ENCODE assay signal across 8 cellular contexts in the genomic region with DNA sequence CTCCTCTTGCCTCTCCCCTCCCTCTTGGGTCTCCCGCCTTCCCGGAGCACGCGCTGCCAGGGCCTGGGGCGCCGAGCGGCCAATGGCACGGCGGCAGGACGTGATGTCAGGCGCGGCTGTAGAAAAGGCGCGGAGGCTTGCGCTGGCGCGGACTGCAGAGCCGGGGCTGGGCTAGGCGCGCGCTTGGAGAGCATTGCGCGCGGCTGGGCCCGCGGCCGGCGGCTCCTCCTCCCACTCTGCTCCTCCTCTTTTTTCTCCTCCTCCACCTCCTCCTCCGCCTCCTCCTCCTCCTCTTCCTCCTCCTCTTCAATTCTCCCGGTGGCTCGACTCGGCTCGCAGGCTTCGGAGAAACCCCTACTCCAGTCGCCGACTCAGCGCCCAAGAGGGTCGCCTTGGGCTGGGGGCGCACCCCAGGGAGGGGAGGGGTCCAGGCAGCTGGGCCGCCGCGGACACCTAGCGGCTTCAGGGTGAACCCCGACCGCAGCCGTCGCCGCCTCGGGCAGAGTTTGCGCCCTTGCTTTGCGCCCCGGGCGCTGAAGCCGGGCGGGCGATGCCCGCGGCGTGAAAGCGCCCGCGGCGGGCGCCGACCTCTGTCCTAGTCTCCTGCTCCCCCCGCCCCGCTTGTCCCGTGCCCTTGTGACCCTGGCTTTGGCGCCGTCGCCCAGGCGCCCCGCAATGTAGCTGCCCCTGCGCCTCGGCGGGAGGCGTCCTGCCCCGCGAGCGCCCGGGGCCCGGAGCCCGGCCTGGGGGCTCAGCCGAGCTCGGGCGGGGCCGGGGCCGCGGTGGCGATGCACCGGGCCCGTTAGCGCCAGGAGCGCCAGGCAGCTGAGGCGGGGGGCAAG. TPM values are rescaled to one million over a fixed set of nuclear protein-coding genes. Genes with fewer than 3 reads are reported as not detected.
A peak's percentile ranks its signal among the peaks of the same experiment; 100 is the strongest.
DNase-seq lines count a peak whose midpoint lies in the region; ATAC-seq and TF ChIP-seq lines count a peak whose summit lies in the region.
"Had no signal": no experiment of that assay in that cellular context is flagged by ENCODE, and none has a peak within 500 bp of the region (broad histone marks: within the 10 kb centered on the region; RNA-seq: fewer than 3 reads in every experiment).

A gene with protein sequence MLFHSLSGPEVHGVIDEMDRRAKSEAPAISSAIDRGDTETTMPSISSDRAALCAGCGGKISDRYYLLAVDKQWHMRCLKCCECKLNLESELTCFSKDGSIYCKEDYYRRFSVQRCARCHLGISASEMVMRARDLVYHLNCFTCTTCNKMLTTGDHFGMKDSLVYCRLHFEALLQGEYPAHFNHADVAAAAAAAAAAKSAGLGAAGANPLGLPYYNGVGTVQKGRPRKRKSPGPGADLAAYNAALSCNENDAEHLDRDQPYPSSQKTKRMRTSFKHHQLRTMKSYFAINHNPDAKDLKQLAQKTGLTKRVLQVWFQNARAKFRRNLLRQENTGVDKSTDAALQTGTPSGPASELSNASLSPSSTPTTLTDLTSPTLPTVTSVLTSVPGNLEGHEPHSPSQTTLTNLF (plus strand): TSS at position 309 of the 842 bp plus-strand sequence. CDS start 581 bp downstream, outside the sequence.

- H3K4me3 ChIP-seq in lung = no peak within 1 kb of the TSS
- H3K4me3 ChIP-seq in Karpas-422 (ENCODE audit: low read length) = no peak within 1 kb of the TSS

- H4K20me1 ChIP-seq in Karpas-422 (ENCODE audit: insufficient read depth, low read depth, low read length) = no peaks in the 10 kb centered on the region

- H3K4me1 Mint-ChIP-seq in dendritic cell treated with granulocyte-macrophage colony-stimulating factor and Interleukin-4, amounts not matched to agents 40 ng/mL and 50 ng/mL, for 4 days (ENCODE audit: low read depth) = peaks cover 76% of the 10 kb centered on the region

- no peaks in the 10 kb centered on the region for H3K36me3 ChIP-seq in lung (ENCODE audit: control insufficient read depth in 2 of 2, insufficient read depth in 2 of 2, low read length in 2 of 2)
- H3K36me3 ChIP-seq in Karpas-422 (ENCODE audit: insufficient read depth, low read length) = no peaks in the 10 kb centered on the region

- H3K36me3 Mint-ChIP-seq in dendritic cell treated with granulocyte-macrophage colony-stimulating factor and Interleukin-4, amounts not matched to agents 40 ng/mL and 50 ng/mL, for 4 days (ENCODE audit: low read depth) = no peaks in the 10 kb centered on the region

- H3K27me3 ChIP-seq in lung (ENCODE audit: control insufficient read depth, insufficient read depth) = peaks cover 22% of the 10 kb centered on the region
- peaks cover 6% of the 10 kb centered on the region; the same call in 1 of the 2 replicates for H3K27me3 ChIP-seq in Karpas-422 (ENCODE audit: low read length)

- H3K4me1 ChIP-seq in lung (ENCODE audit: control insufficient read depth in 2 of 2, insufficient read depth in 2 of 2, low read length in 2 of 2) (peaks cover 0 to 22% of the 10 kb centered on the region in 2 donors), Karpas-422 (ENCODE audit: low read length) (peaks cover 29% of the 10 kb centered on the region)

- H3K9me3 ChIP-seq in lung (ENCODE audit: control insufficient read depth in 2 of 2, insufficient read depth in 1 of 2, low read length in 1 of 2) (peaks cover 0 to 22% of the 10 kb centered on the region in 2 donors), Karpas-422 (ENCODE audit: low read length) (no peaks in the 10 kb centered on the region)

- H2AFZ ChIP-seq in Karpas-422 (ENCODE audit: low read length) = no peak within 1 kb of the TSS

- intact Hi-C loops in dendritic cell treated with granulocyte-macrophage colony-stimulating factor and Interleukin-4, amounts not matched to agents 40 ng/mL and 50 ng/mL, for 4 days (cut with micrococcal nuclease) = loop anchor here (10.0 kb wide), 1 partner anchor 177 kb away; no protein-coding TSS in a partner anchor

- WGBS in lung, 2 donors = 1 to 3% methylated on average over 52 to 95 of the region's 95 CpGs

- H3K27me3 Mint-ChIP-seq in dendritic cell treated with granulocyte-macrophage colony-stimulating factor and Interleukin-4, amounts not matched to agents 40 ng/mL and 50 ng/mL, for 4 days = peaks cover 96% of the 10 kb centered on the region

- H3K27ac ChIP-seq in lung (ENCODE audit: low read depth in 1 of 2, low read length in 1 of 2) (no peak within 1 kb of the TSS), Karpas-422 (ENCODE audit: low read length) (no peak within 1 kb of the TSS)

- no peak for TF ChIP-seq CTCF in lung (IDR thresholded peaks at IDR 0.05; ENCODE audit: control extremely low read depth, extremely low read depth)

- no peaks in the 10 kb centered on the region for H3K79me2 ChIP-seq in Karpas-422 (ENCODE audit: low read length)

- H3K9ac ChIP-seq in Karpas-422 (ENCODE audit: low read length) = no peak within 1 kb of the TSS

- H3K4me2 ChIP-seq in Karpas-422 (ENCODE audit: low read depth, low read length, poor library complexity, severe bottlenecking) = no peak within 1 kb of the TSS

- H3K9me2 ChIP-seq in Karpas-422 (replicated peaks; ENCODE audit: insufficient read depth, low read length) = no peaks in the 10 kb centered on the region

- peak within 1 kb of the TSS; percentile 27 for H3K27ac Mint-ChIP-seq in dendritic cell treated with granulocyte-macrophage colony-stimulating factor and Interleukin-4, amounts not matched to agents 40 ng/mL and 50 ng/mL, for 4 days

- H3K9me3 Mint-ChIP-seq in dendritic cell treated with granulocyte-macrophage colony-stimulating factor and Interleukin-4, amounts not matched to agents 40 ng/mL and 50 ng/mL, for 4 days = no peaks in the 10 kb centered on the region
- H3K9me3 Mint-ChIP-seq: central memory CD8-positive, alpha-beta T cell had no signal

- peak; percentile 57 for DNase-seq in GDM1 (lab: John Stamatoyannopoulos, UW)
- DNase-seq in HUDEP-2 (lab: John Stamatoyannopoulos, UW; ENCODE audit: unreplicated experiment in 76 of 76) = peak in 61 of 76 experiments; percentile 7 to 74 (median 49)
- peak; percentile 48 for DNase-seq in NOMO-1 treated with dmso at 0.1 percent for 144 hours (lab: John Stamatoyannopoulos, UW; ENCODE audit: unreplicated experiment)
- no peak for DNase-seq in lung (ENCODE audit: low spot score)
- peak; percentile 28 for DNase-seq in stromal cell of bone marrow (ENCODE audit: low read depth)
- DNase-seq in Karpas-422 = no peak

- peak within 1 kb of the TSS; percentile 74 for H3K4me3 Mint-ChIP-seq in dendritic cell treated with granulocyte-macrophage colony-stimulating factor and Interleukin-4, amounts not matched to agents 40 ng/mL and 50 ng/mL, for 4 days

- ATAC-seq in lung (ENCODE audit: insufficient read depth, low FRiP score) = peak; percentile 54

RNA-seq across cellular contexts. Expression of the gene that starts here (rescaled TPM):
- total RNA-seq in lung = under 1 TPM in 1 of 2 donors, not detected in 1; 0.31 TPM
- under 1 TPM in 1 of 2 donors, not detected in 1; 0.07 TPM for polyA plus RNA-seq in lung
- not detected in 2 replicates for total RNA-seq in Karpas-422 (2014; rRNA removed; shearing (Covaris generic); ENCODE audit: low replicate concordance)

Comparison
In these comparisons a context has a peak if more than half of its experiments do, and no peak if none do; other contexts are left out.
1. Peak in ATAC-seq in lung; RNA of the gene not detected or under 1 TPM.
2. DNase-seq: peak in GDM1 (single experiment), HUDEP-2 (61 of 76), NOMO-1 treated with dmso at 0.1 percent for 144 hours (single experiment) and stromal cell of bone marrow (single experiment); none in lung (single experiment) and Karpas-422 (single experiment).